ENCODE assay signal across 16 cellular contexts in the genomic region with DNA sequence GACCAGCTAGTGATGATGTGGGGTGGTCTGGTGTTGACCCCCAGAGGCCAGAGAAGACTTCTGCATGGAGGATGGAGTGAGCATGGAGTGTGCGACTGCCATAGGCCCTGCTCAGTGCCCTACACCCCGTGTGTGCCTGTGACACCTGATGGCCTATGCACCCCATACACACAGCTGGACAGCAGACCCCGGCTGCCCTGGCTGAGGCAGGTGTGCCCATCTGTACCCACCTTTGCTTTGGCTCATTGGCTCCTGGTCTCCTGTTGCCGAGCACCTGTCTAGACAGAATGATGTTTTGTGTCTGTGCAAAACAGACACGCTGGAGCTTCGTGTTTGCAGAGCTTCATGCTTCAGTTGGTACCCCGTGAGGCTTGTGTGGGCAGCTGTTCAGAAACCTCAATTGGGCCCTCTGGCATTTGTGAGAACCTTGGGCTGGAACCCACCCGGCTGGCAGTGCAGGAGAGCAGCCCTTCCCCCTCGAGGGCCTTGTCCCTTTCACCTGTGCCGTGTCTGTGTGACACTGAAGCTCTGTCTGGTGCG. TPM values are rescaled to one million over a fixed set of nuclear protein-coding genes. Genes with fewer than 3 reads are reported as not detected.
DNase-seq lines count a peak whose midpoint lies in the region; ATAC-seq, FAIRE-seq and TF ChIP-seq lines count a peak whose summit lies in the region.
"Had no signal": no experiment of that assay in that cellular context is flagged by ENCODE, and none has a peak within 500 bp of the region (broad histone marks: within the 10 kb centered on the region; RNA-seq: fewer than 3 reads in every experiment).

No MANE protein-coding gene starts in this region.

- no peak for TF ChIP-seq CTCF in H1 (IDR thresholded peaks at IDR 0.05; ENCODE audit: control extremely low read depth in 1 of 3, insufficient read depth in 1 of 3, low read depth in 1 of 3, low read length in 3 of 3)

- no peak overlapping the region for H4K5ac ChIP-seq in H1 (ENCODE audit: insufficient read length, low read depth, low read length)

- H3K79me2 ChIP-seq in H1 (ENCODE audit: control insufficient read depth in 1 of 2, insufficient read depth in 2 of 2, low read length in 2 of 2), result peaks cover 26 to 93% of the 10 kb centered on the region in 2 experiments

- H3K27me3 ChIP-seq in H1 (replicated peaks in 1 of 4; ENCODE audit: control insufficient read depth in 3 of 4, extremely low read depth in 1 of 4, insufficient read depth in 3 of 4, low read length in 3 of 4), result no peaks in the 10 kb centered on the region
- H3K27me3 ChIP-seq: MG63, transverse colon had no signal

- H3K23ac ChIP-seq in H1 (ENCODE audit: insufficient read length), result no peak overlapping the region

- no peak overlapping the region for H2BK20ac ChIP-seq in H1 (ENCODE audit: low read length)

- H2AK5ac ChIP-seq in H1 (ENCODE audit: low read depth, low read length), result no peak overlapping the region

- 94% methylated on average over 11 of the region's 11 CpGs; no CpG with 5 or more reads in 1 of the 2 experiments for WGBS in H1 (ENCODE audit: extremely low coverage in 1 of 2, insufficient coverage in 1 of 2, insufficient read length in 1 of 2, insufficient replicate concordance in 2 of 2, low coverage in 1 of 2, low lambda C conversion rate in 2 of 2, missing lambda C conversion rate in 1 of 2), 2 experiments

- no peak overlapping the region for H3K4ac ChIP-seq in H1 (replicated peaks; ENCODE audit: insufficient read length, low read depth, low read length)

- POLR2A ChIA-PET in H1 (lab: Charles Lee; ENCODE audit: partially characterized antibody), result interaction anchor here (0.8 kb wide), 1 partner anchor 10 kb away, joined by 3 read pairs; no protein-coding TSS in a partner anchor

- ATAC-seq in stimulated activated naive B cell treated with anti-CD40 and anti-IgM and Interleukin-4, amounts not matched to agents 10 μg/mL and 1 μg/mL and 100 μg/mL, for 72 hours (replicated peaks), result peak; percentile 86 to 89
- ATAC-seq: activated naive CD8-positive, alpha-beta T cell treated with anti-CD3 and anti-CD28 coated beads, Interleukin-2, amount 50 U/mL, for 24 hours had no signal

- H3K9me3 Mint-ChIP-seq in stimulated activated naive B cell treated with anti-CD40 and anti-IgM and Interleukin-4, amounts not matched to agents 10 μg/mL and 1 μg/mL and 100 μg/mL, for 72 hours, result no peaks in the 10 kb centered on the region
- H3K9me3 Mint-ChIP-seq: activated naive CD8-positive, alpha-beta T cell treated with anti-CD3 and anti-CD28 coated beads, Interleukin-2, amount 50 U/mL, for 24 hours; natural killer cell treated with Interleukin-12 subunit alpha and Interleukin-12 subunit beta and Interleukin-15 and Interleukin-18, amount 100 ng/mL, for 72 hours had no signal

- peak overlapping the region; percentile 48 for H3K27ac Mint-ChIP-seq in stimulated activated naive B cell treated with anti-CD40 and anti-IgM and Interleukin-4, amounts not matched to agents 10 μg/mL and 1 μg/mL and 100 μg/mL, for 72 hours
- H3K27ac Mint-ChIP-seq: activated naive CD8-positive, alpha-beta T cell treated with anti-CD3 and anti-CD28 coated beads, Interleukin-2, amount 50 U/mL, for 24 hours had no signal

- no peaks in the 10 kb centered on the region for H3K9me3 ChIP-seq in H1 (ENCODE audit: insufficient read depth in 2 of 2, low read depth in 1 of 2, low read length in 1 of 2)
- H3K9me3 ChIP-seq: MG63, transverse colon had no signal

- no peak overlapping the region for H3K4me2 ChIP-seq in H1 (ENCODE audit: insufficient read depth in 1 of 2, low read depth in 2 of 2, low read length in 2 of 2)

- H3K36me3 ChIP-seq in H1 (ENCODE audit: control insufficient read depth in 2 of 4, insufficient read depth in 4 of 4, low read length in 3 of 4), result 0 out of 8 replicates have a peak, but pooled peaks cover 0 to 6% (median 0%) of the 10 kb centered on the region in 4 experiments
- H3K36me3 ChIP-seq: MG63, transverse colon had no signal

- H2BK12ac ChIP-seq in H1 (ENCODE audit: low read depth, low read length), result no peak overlapping the region

- H2AFZ ChIP-seq in H1 (ENCODE audit: low read length), result no peak overlapping the region

- no peak for FAIRE-seq in H1 (lab: Jason Lieb, UNC)
- FAIRE-seq: colon, G401.6, small intestine had no signal

- CTCF ChIA-PET in H1 (lab: Charles Lee; ENCODE audit: partially characterized antibody), result interaction anchor here (1.0 to 1.5 kb wide), 4 partner anchors 30 to 52 kb away, joined by 3 read pairs; no protein-coding TSS in a partner anchor

- H3K36me3 Mint-ChIP-seq in stimulated activated naive B cell treated with anti-CD40 and anti-IgM and Interleukin-4, amounts not matched to agents 10 μg/mL and 1 μg/mL and 100 μg/mL, for 72 hours, result peaks cover 9 to 25% of the 10 kb centered on the region in 2 donors

- peaks cover 2% of the 10 kb centered on the region; the same call in 1 of the 2 replicates for H3K23me2 ChIP-seq in H1 (ENCODE audit: low read depth, low read length)

- H3K4me1 Mint-ChIP-seq in stimulated activated naive B cell treated with anti-CD40 and anti-IgM and Interleukin-4, amounts not matched to agents 10 μg/mL and 1 μg/mL and 100 μg/mL, for 72 hours, result peaks cover 45 to 47% of the 10 kb centered on the region in 2 donors

- H3K14ac ChIP-seq in H1 (ENCODE audit: insufficient read length), result no peak overlapping the region

- peak overlapping the region; percentile 46 to 54 for H3K4me3 Mint-ChIP-seq in stimulated activated naive B cell treated with anti-CD40 and anti-IgM and Interleukin-4, amounts not matched to agents 10 μg/mL and 1 μg/mL and 100 μg/mL, for 72 hours
- H3K4me3 Mint-ChIP-seq: activated naive CD8-positive, alpha-beta T cell treated with anti-CD3 and anti-CD28 coated beads, Interleukin-2, amount 50 U/mL, for 24 hours; natural killer cell treated with Interleukin-12 subunit alpha and Interleukin-12 subunit beta and Interleukin-15 and Interleukin-18, amount 100 ng/mL, for 72 hours had no signal

- H2BK5ac ChIP-seq in H1 (ENCODE audit: low read depth, low read length), result peak overlapping the region; percentile 44; the same call in 1 of the 2 replicates

- TF ChIP-seq POLR2A in H1 (IDR thresholded peaks at IDR 0.05; ENCODE audit: control extremely low read depth in 1 of 2, low read depth in 2 of 2, low read length in 2 of 2), result no peak

- H3K27me3 Mint-ChIP-seq in stimulated activated naive B cell treated with anti-CD40 and anti-IgM and Interleukin-4, amounts not matched to agents 10 μg/mL and 1 μg/mL and 100 μg/mL, for 72 hours, result peaks cover 0 to 4% of the 10 kb centered on the region in 2 donors
- H3K27me3 Mint-ChIP-seq: activated naive CD8-positive, alpha-beta T cell treated with anti-CD3 and anti-CD28 coated beads, Interleukin-2, amount 50 U/mL, for 24 hours; natural killer cell treated with Interleukin-12 subunit alpha and Interleukin-12 subunit beta and Interleukin-15 and Interleukin-18, amount 100 ng/mL, for 72 hours had no signal

- H3K4me1 ChIP-seq in H1 (replicated peaks in 1 of 4; ENCODE audit: control insufficient read depth in 3 of 4, insufficient read depth in 4 of 4, low read length in 3 of 4), result peaks cover 0 to 14% (median 2%) of the 10 kb centered on the region in 4 experiments; a peak in 3 of 7 replicates

- no peak overlapping the region for H4K91ac ChIP-seq in H1 (replicated peaks; ENCODE audit: insufficient read length, low read length)

- no peak overlapping the region for H3K18ac ChIP-seq in H1 (ENCODE audit: extremely low read depth, low read length)

- TF ChIP-seq RAD21 in H1 (IDR thresholded peaks at IDR 0.05 in 1 of 2, conservative IDR thresholded peaks at IDR 0.05 in 1 of 2; ENCODE audit: low read depth in 2 of 2, low read length in 2 of 2), result no peak

- H2BK15ac ChIP-seq in H1 (ENCODE audit: low read length), result no peak overlapping the region

- no peak overlapping the region for H3K9ac ChIP-seq in H1 (replicated peaks in 1 of 4; ENCODE audit: extremely low read depth in 1 of 4, low read depth in 3 of 4, low read length in 3 of 4)

- no peak overlapping the region for H3K56ac ChIP-seq in H1 (replicated peaks; ENCODE audit: insufficient read length, low read depth, low read length)

- DNase-seq in NCI-H2081 (lab: John Stamatoyannopoulos, UW), result peak; percentile 37 to 84
- DNase-seq in NCI-H2081 treated with DMSO at 0.1 percent for 48 hours (lab: John Stamatoyannopoulos, UW), result no peak
- peak; percentile 77 for DNase-seq in NCI-H510A (lab: John Stamatoyannopoulos, UW)
- no peak for DNase-seq in H1 (ENCODE audit: low read depth in 1 of 2, low spot score in 2 of 2)
- DNase-seq in stimulated activated naive B cell treated with anti-CD40 and anti-IgM and Interleukin-4, amounts not matched to agents 10 μg/mL and 1 μg/mL and 100 μg/mL, for 72 hours, result peak; percentile 56
- no peak for DNase-seq in stimulated activated CD4-positive, alpha-beta T cell treated with anti-CD3 and anti-CD28 coated beads, Interleukin-4, amount 100 ng/mL, for 24 hours
- no peak for DNase-seq in HPDE6-E6E7 (ENCODE audit: extremely low spot score)
- no peak for DNase-seq in NK-92 (lab: John Stamatoyannopoulos, UW; ENCODE audit: unreplicated experiment)
- DNase-seq: activated naive CD8-positive, alpha-beta T cell treated with anti-CD3 and anti-CD28 coated beads, Interleukin-2, amount 50 U/mL, for 24 hours; MG63; small intestine; transverse colon had no signal

- H4K20me1 ChIP-seq in H1 (replicated peaks in 1 of 2; ENCODE audit: control insufficient read depth in 1 of 2, insufficient read depth in 2 of 2, low read length in 2 of 2), result peaks cover 22 to 44% of the 10 kb centered on the region in 2 experiments

- H4K8ac ChIP-seq in H1 (ENCODE audit: extremely low read depth, insufficient read depth, low read length), result no peak overlapping the region

- no peak for TF ChIP-seq EP300 in H1 (IDR thresholded peaks at IDR 0.05; ENCODE audit: borderline replicate concordance in 1 of 2, low read depth in 2 of 2, low read length in 2 of 2)

- no peak overlapping the region for H2BK120ac ChIP-seq in H1 (replicated peaks; ENCODE audit: low read depth, low read length)

- peaks cover 32% of the 10 kb centered on the region for H3K79me1 ChIP-seq in H1 (ENCODE audit: low read depth, low read length)

- no peak overlapping the region for H3K27ac ChIP-seq in H1 (ENCODE audit: low read depth, low read length)
- H3K27ac ChIP-seq: HL-60, transverse colon had no signal

- H3K4me3 ChIP-seq in H1 (ENCODE audit: extremely low read depth in 1 of 4, insufficient read depth in 2 of 4, low read depth in 3 of 4, low read length in 4 of 4), result no peak overlapping the region
- H3K4me3 ChIP-seq: MG63, transverse colon had no signal

TF ChIP-seq in H1, 55 proteins besides CTCF, POLR2A, EP300 and RAD21 (continues in another document):
- no peak for TF ChIP-seq EZH2 (IDR thresholded peaks at IDR 0.05; ENCODE audit: low read depth, low read length, severe bottlenecking)

RNA-seq across cellular contexts. Expression of a gene that starts 27.5 kb away (rescaled TPM):
- 122 and 130 TPM in 2 replicates for total RNA-seq in H1 (2021; fragmentation: NEBNext Ultra II Directional; extraction: Animal tissue kit (Norgen Biotek cat#: 25700))
- polyA plus RNA-seq in H1 (2011; rRNA removed), result 66.7 and 110 TPM in 2 replicates
- polyA plus RNA-seq in H1 (2011; cell fraction: cytosol; rRNA removed), result 101 TPM
- polyA plus RNA-seq in H1 (2011; cell fraction: nucleus; rRNA removed), result 162 TPM
- polyA plus RNA-seq in H1 (2012, experiment 1 of 2), result 76.6 to 172 TPM (median 129 TPM) in 4 replicates
- 53.7 TPM for polyA plus RNA-seq in H1 (2012, experiment 2 of 2)
- 37.8 TPM for polyA plus RNA-seq in H1 (2013, experiment 1 of 2)
- 37.4 TPM for polyA plus RNA-seq in H1 (2013, experiment 2 of 2)
- 150 and 166 TPM in 2 replicates for polyA minus RNA-seq in H1 (2011; rRNA and poly(A)+ RNA removed)
- 183 TPM for polyA minus RNA-seq in H1 (2011; cell fraction: cytosol; rRNA and poly(A)+ RNA removed)
- polyA minus RNA-seq in H1 (2011; cell fraction: nucleus; rRNA and poly(A)+ RNA removed), result 71.0 TPM

Comparison
In these comparisons a context has a peak if more than half of its experiments do, and no peak if none do; other contexts are left out.
1. DNase-seq: peak in NCI-H2081 (2 of 2), NCI-H510A (single experiment) and stimulated activated naive B cell treated with anti-CD40 and anti-IgM and Interleukin-4, amounts not matched to agents 10 μg/mL and 1 μg/mL and 100 μg/mL, for 72 hours (single experiment); none in NCI-H2081 treated with DMSO at 0.1 percent for 48 hours (single experiment), H1 (0 of 2), stimulated activated CD4-positive, alpha-beta T cell treated with anti-CD3 and anti-CD28 coated beads, Interleukin-4, amount 100 ng/mL, for 24 hours (single experiment), HPDE6-E6E7 (single experiment) and NK-92 (single experiment).